11 cellular contexts compared by ENCODE assay signal in the genomic region with DNA sequence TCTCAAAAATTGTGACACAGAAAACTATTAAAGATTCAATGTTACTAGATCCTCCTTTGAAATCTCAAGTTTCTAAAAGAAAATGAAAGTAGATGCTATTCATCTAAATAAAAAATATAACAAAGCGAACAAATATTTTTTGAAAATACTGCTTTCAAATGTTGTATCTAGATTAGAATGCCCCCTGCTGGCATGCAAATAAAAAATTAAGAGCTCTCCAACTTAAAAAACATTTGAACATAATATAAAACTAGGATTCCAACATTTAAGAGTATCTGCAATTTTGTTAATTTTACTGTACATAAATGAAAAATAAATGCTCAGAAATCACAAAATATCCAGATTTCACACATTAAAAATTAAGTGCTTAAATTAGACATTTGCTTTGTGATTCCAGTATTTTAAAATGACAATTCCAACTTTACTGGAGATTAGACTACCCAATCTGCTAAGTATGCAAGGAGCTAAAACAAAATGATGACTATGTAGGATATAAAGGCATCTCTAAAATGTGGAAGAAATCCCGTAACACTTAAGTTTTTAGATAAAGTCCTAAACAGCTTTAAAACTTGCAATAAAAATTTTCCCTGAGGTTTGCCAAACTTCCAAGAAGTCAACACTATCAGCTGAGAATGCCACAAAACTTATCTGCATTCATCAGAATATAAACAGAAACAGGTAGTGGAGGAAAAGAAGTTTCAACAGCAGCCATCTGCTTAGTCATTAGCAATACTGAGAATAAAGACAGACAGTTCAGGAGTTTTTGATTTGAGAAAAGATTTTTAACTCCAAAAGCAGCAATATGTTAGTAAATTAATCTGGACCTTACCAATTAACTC. TPM values are rescaled to one million over a fixed set of nuclear protein-coding genes. Genes with fewer than 3 reads are reported as not detected.
A peak's percentile ranks its signal among the peaks of the same experiment; 100 is the strongest.
DNase-seq lines count a peak whose midpoint lies in the region; ATAC-seq, FAIRE-seq and TF ChIP-seq lines count a peak whose summit lies in the region.
"Had no signal": no experiment of that assay in that cellular context is flagged by ENCODE, and none has a peak within 500 bp of the region (broad histone marks: within the 10 kb centered on the region; RNA-seq: fewer than 3 reads in every experiment).

No MANE protein-coding gene starts in this region.

- no peak overlapping the region for H3K18ac ChIP-seq in H1 (ENCODE audit: extremely low read depth, low read length)

- no peaks in the 10 kb centered on the region for H3K9me3 ChIP-seq in H1 (ENCODE audit: insufficient read depth in 2 of 2, low read depth in 1 of 2, low read length in 1 of 2)
- H3K9me3 ChIP-seq: ascending aorta had no signal

- H3K23ac ChIP-seq in H1 (ENCODE audit: insufficient read length): no peak overlapping the region

- no peak overlapping the region for H2BK20ac ChIP-seq in H1 (ENCODE audit: low read length)

- TF ChIP-seq CTCF in LNCaP clone FGC (IDR thresholded peaks at IDR 0.05; ENCODE audit: control insufficient read depth, extremely low read depth, insufficient read depth): peak; percentile 33; the same call in 1 of the 2 replicates
- TF ChIP-seq CTCF in H1 (IDR thresholded peaks at IDR 0.05; ENCODE audit: control extremely low read depth in 1 of 3, insufficient read depth in 1 of 3, low read depth in 1 of 3, low read length in 3 of 3): no peak
- TF ChIP-seq CTCF in neural crest cell (conservative IDR thresholded peaks at IDR 0.05): peak; percentile 61

- H3K79me2 ChIP-seq in H1 (ENCODE audit: control insufficient read depth in 1 of 2, insufficient read depth in 2 of 2, low read length in 2 of 2): peaks cover 13 to 95% of the 10 kb centered on the region in 2 experiments; a peak in 3 of 4 replicates

- no peak overlapping the region for H2AFZ ChIP-seq in H1 (ENCODE audit: low read length)

- no peak overlapping the region for H4K8ac ChIP-seq in H1 (ENCODE audit: extremely low read depth, insufficient read depth, low read length)

- no peak overlapping the region for H3K56ac ChIP-seq in H1 (replicated peaks; ENCODE audit: insufficient read length, low read depth, low read length)

- no peaks in the 10 kb centered on the region for H3K9me3 Mint-ChIP-seq in neural crest cell

- H2BK120ac ChIP-seq in H1 (replicated peaks; ENCODE audit: low read depth, low read length): no peak overlapping the region

- no peaks in the 10 kb centered on the region for H3K23me2 ChIP-seq in H1 (ENCODE audit: low read depth, low read length)

- H3K4me3 ChIP-seq in LNCaP clone FGC (ENCODE audit: low read depth, low read length) (no peak overlapping the region), H1 (ENCODE audit: extremely low read depth in 1 of 4, insufficient read depth in 2 of 4, low read depth in 3 of 4, low read length in 4 of 4) (no peak overlapping the region)
- H3K4me3 ChIP-seq: ascending aorta had no signal

- peaks cover 13% of the 10 kb centered on the region in 2 experiments for H4K20me1 ChIP-seq in H1 (replicated peaks in 1 of 2; ENCODE audit: control insufficient read depth in 1 of 2, insufficient read depth in 2 of 2, low read length in 2 of 2)

- H3K4me2 ChIP-seq in H1 (ENCODE audit: insufficient read depth in 1 of 2, low read depth in 2 of 2, low read length in 2 of 2): no peak overlapping the region; a peak in 1 of 4 replicates

- H3K14ac ChIP-seq in H1 (ENCODE audit: insufficient read length): no peak overlapping the region

- H4K5ac ChIP-seq in H1 (ENCODE audit: insufficient read length, low read depth, low read length): peak overlapping the region; percentile 78

- peaks cover 0 to 74% (median 25%) of the 10 kb centered on the region in 4 experiments; a peak in 7 of 8 replicates for H3K36me3 ChIP-seq in H1 (ENCODE audit: control insufficient read depth in 2 of 4, insufficient read depth in 4 of 4, low read length in 3 of 4)

- no peaks in the 10 kb centered on the region for H3K79me1 ChIP-seq in H1 (ENCODE audit: low read depth, low read length)

- H2BK15ac ChIP-seq in H1 (ENCODE audit: low read length): no peak overlapping the region

- no peak overlapping the region for H2BK5ac ChIP-seq in H1 (ENCODE audit: low read depth, low read length)

- peak; percentile 39 for FAIRE-seq in H1 (lab: Jason Lieb, UNC)
- FAIRE-seq in GM12891 (lab: Jason Lieb, UNC): no peak

- no peaks in the 10 kb centered on the region for H3K27me3 ChIP-seq in H1 (replicated peaks in 1 of 4; ENCODE audit: control insufficient read depth in 3 of 4, extremely low read depth in 1 of 4, insufficient read depth in 3 of 4, low read length in 3 of 4)
- H3K27me3 ChIP-seq: ascending aorta had no signal

- H4K91ac ChIP-seq in H1 (replicated peaks; ENCODE audit: insufficient read length, low read length): no peak overlapping the region

- H3K4me1 Mint-ChIP-seq in neural crest cell: peaks cover 5% of the 10 kb centered on the region

- H2BK12ac ChIP-seq in H1 (ENCODE audit: low read depth, low read length): no peak overlapping the region

- WGBS in H1 (ENCODE audit: extremely low coverage in 1 of 2, insufficient coverage in 1 of 2, insufficient read length in 1 of 2, insufficient replicate concordance in 2 of 2, low coverage in 1 of 2, low lambda C conversion rate in 2 of 2, missing lambda C conversion rate in 1 of 2), 2 experiments: 92% methylated on average over 2 of the region's 2 CpGs; no CpG with 5 or more reads in 1 of the 2 experiments

- H3K4ac ChIP-seq in H1 (replicated peaks; ENCODE audit: insufficient read length, low read depth, low read length): no peak overlapping the region

- no peak overlapping the region for H3K4me3 Mint-ChIP-seq in neural crest cell

- CTCF ChIA-PET in H1 (lab: Charles Lee; ENCODE audit: partially characterized antibody): interaction anchor here (0.7 to 3.4 kb wide), 13 partner anchors 9 to 428 kb away, joined by 3 to 23 read pairs (median 4); no protein-coding TSS in a partner anchor

- H3K9ac ChIP-seq in H1 (replicated peaks in 1 of 4; ENCODE audit: extremely low read depth in 1 of 4, low read depth in 3 of 4, low read length in 3 of 4): no peak overlapping the region

- no peaks in the 10 kb centered on the region for H3K27me3 Mint-ChIP-seq in neural crest cell (ENCODE audit: low read depth)

- TF ChIP-seq EP300 in H1 (IDR thresholded peaks at IDR 0.05; ENCODE audit: borderline replicate concordance in 1 of 2, low read depth in 2 of 2, low read length in 2 of 2): no peak

- TF ChIP-seq POLR2A in H1 (IDR thresholded peaks at IDR 0.05; ENCODE audit: control extremely low read depth in 1 of 2, low read depth in 2 of 2, low read length in 2 of 2): no peak
- no peak for TF ChIP-seq POLR2A in GM12891 (IDR thresholded peaks at IDR 0.05; ENCODE audit: low read depth, low read length)

- DNase-seq in DMS 273 (lab: John Stamatoyannopoulos, UW; ENCODE audit: unreplicated experiment) (peak; percentile 15), DMS 273 treated with DMSO at 0.1 percent for 48 hours (lab: John Stamatoyannopoulos, UW) (no peak), LNCaP clone FGC (ENCODE audit: low read depth) (peak; percentile 71), H1 (ENCODE audit: low read depth in 1 of 2, low spot score in 2 of 2) (no peak), neural crest cell (ENCODE audit: low read depth, low spot score) (no peak), midbrain (lab: John Stamatoyannopoulos, UW) (no peak), GM12891 (ENCODE audit: insufficient read length, low spot score) (no peak)
- DNase-seq: 8988T, SW 1271 had no signal

- no peak overlapping the region for H2AK5ac ChIP-seq in H1 (ENCODE audit: low read depth, low read length)

- peaks cover 5% of the 10 kb centered on the region for H3K36me3 Mint-ChIP-seq in neural crest cell (ENCODE audit: low read depth)

- POLR2A ChIA-PET in H1 (lab: Charles Lee; ENCODE audit: partially characterized antibody): interaction anchor here (0.9 to 1.8 kb wide), 4 partner anchors 10 to 31 kb away, joined by 3 to 4 read pairs (median 3); no protein-coding TSS in a partner anchor

- no peak for ATAC-seq in HG03139 (IDR thresholded peaks at IDR 0.05; ENCODE audit: unreplicated experiment)

- H3K4me1 ChIP-seq in H1 (replicated peaks in 1 of 4; ENCODE audit: control insufficient read depth in 3 of 4, insufficient read depth in 4 of 4, low read length in 3 of 4): peaks cover 3 to 14% (median 6%) of the 10 kb centered on the region in 4 experiments; a peak in 5 of 7 replicates

- no peak for TF ChIP-seq RAD21 in H1 (IDR thresholded peaks at IDR 0.05 in 1 of 2, conservative IDR thresholded peaks at IDR 0.05 in 1 of 2; ENCODE audit: low read depth in 2 of 2, low read length in 2 of 2)

- no peak overlapping the region for H3K27ac ChIP-seq in H1 (ENCODE audit: low read depth, low read length)
- H3K27ac ChIP-seq: ascending aorta had no signal

- no peak overlapping the region for H3K27ac Mint-ChIP-seq in neural crest cell (ENCODE audit: unreplicated experiment)

TF ChIP-seq in H1, 55 proteins besides CTCF, POLR2A, EP300 and RAD21 (continues in another document):
- TF ChIP-seq MAFK (IDR thresholded peaks at IDR 0.05; ENCODE audit: low read depth, low read length) (no peak), RNF2 (IDR thresholded peaks at IDR 0.05; ENCODE audit: borderline replicate concordance, low read depth, low read length, missing control alignments, poor library complexity, severe bottlenecking) (no peak), SIX5 (IDR thresholded peaks at IDR 0.05; ENCODE audit: low read depth, low read length) (no peak)

TF ChIP-seq in GM12891, 5 proteins besides CTCF, POLR2A, EP300 and RAD21:
- no peak for TF ChIP-seq PAX5 (IDR thresholded peaks at IDR 0.05; ENCODE audit: insufficient read depth, low read length, severe bottlenecking)
- no peak for TF ChIP-seq POLR2AphosphoS5 (IDR thresholded peaks at IDR 0.05; ENCODE audit: low read depth, low read length)
- TF ChIP-seq SPI1 (IDR thresholded peaks at IDR 0.05; ENCODE audit: low read depth, low read length): no peak
- no peak for TF ChIP-seq TAF1 (IDR thresholded peaks at IDR 0.05; ENCODE audit: low read depth, low read length)

RNA-seq across cellular contexts. Expression of a gene that starts 32.6 kb away (rescaled TPM):
- total RNA-seq in H1 (2021; fragmentation: NEBNext Ultra II Directional; extraction: Animal tissue kit (Norgen Biotek cat#: 25700)): 264 and 286 TPM in 2 replicates
- polyA plus RNA-seq in H1 (2011; rRNA removed): 89.2 and 126 TPM in 2 replicates
- 164 TPM for polyA plus RNA-seq in H1 (2011; cell fraction: cytosol; rRNA removed)
- polyA plus RNA-seq in H1 (2011; cell fraction: nucleus; rRNA removed): 92.2 TPM
- polyA plus RNA-seq in H1 (2012, experiment 1 of 2): 150 to 255 TPM (median 186 TPM) in 4 replicates
- polyA plus RNA-seq in H1 (2012, experiment 2 of 2): 15.1 TPM
- 137 TPM for polyA plus RNA-seq in H1 (2013, experiment 1 of 2)
- polyA plus RNA-seq in H1 (2013, experiment 2 of 2): 129 TPM
- 297 and 388 TPM in 2 replicates for polyA minus RNA-seq in H1 (2011; rRNA and poly(A)+ RNA removed)
- 149 TPM for polyA minus RNA-seq in H1 (2011; cell fraction: cytosol; rRNA and poly(A)+ RNA removed)
- 463 TPM for polyA minus RNA-seq in H1 (2011; cell fraction: nucleus; rRNA and poly(A)+ RNA removed)
- total RNA-seq in neural crest cell: 240 TPM in 2 replicates
- polyA plus RNA-seq in GM12891 (2012; ENCODE audit: low read depth, missing spikeins): 107 TPM

Comparison
In these comparisons a context has a peak if more than half of its experiments do, and no peak if none do; other contexts are left out.
1. DNase-seq: peak in DMS 273 (single experiment) and LNCaP clone FGC (single experiment); none in DMS 273 treated with DMSO at 0.1 percent for 48 hours (single experiment), H1 (0 of 2), neural crest cell (single experiment), midbrain (single experiment) and GM12891 (single experiment).
2. CTCF ChIP-seq: peak in LNCaP clone FGC (single experiment) and neural crest cell (single experiment); none in H1 (0 of 3).